Comparison of ENCODE assay signal across 1 cellular context in the genomic region with DNA sequence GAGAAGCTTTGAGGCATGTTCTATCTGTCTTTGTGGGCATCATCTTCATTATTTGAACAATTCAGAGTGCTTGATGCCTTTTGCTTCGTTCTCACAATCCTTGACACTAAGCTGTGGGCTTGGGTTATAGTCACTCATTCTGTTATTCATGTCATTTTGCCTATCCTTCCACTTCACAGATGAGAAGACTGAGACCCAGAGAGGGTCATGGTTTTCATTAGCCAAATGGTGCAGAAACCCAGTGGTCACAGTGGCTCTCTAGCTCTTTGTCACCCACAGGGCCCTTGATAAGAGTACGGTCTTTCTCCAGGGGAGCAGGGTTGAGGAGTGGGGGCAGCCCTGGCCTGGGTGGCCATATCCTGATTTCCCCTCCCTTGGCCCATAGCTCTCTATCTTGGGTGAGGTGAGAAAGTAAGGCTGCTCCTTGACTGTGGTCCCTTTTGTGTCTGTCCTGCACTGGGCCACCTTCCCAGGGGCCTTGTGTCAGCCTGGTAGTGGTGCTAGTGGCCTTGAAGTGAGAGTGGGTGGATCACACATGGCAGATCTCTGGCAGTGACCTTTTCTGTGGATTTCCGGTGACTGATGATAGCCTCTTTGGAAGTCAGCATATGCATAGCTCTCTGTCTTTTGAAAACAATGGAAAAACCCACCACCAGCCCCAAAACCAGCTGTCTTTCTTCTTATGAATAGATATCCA.
TF ChIP-seq lines count a peak whose summit lies in the region.

No MANE protein-coding gene starts in this region.

TF ChIP-seq in GM23338, 12 proteins besides CTCF, POLR2A, EP300 and RAD21 (continued from another document):
- TF ChIP-seq, protein P1, sequence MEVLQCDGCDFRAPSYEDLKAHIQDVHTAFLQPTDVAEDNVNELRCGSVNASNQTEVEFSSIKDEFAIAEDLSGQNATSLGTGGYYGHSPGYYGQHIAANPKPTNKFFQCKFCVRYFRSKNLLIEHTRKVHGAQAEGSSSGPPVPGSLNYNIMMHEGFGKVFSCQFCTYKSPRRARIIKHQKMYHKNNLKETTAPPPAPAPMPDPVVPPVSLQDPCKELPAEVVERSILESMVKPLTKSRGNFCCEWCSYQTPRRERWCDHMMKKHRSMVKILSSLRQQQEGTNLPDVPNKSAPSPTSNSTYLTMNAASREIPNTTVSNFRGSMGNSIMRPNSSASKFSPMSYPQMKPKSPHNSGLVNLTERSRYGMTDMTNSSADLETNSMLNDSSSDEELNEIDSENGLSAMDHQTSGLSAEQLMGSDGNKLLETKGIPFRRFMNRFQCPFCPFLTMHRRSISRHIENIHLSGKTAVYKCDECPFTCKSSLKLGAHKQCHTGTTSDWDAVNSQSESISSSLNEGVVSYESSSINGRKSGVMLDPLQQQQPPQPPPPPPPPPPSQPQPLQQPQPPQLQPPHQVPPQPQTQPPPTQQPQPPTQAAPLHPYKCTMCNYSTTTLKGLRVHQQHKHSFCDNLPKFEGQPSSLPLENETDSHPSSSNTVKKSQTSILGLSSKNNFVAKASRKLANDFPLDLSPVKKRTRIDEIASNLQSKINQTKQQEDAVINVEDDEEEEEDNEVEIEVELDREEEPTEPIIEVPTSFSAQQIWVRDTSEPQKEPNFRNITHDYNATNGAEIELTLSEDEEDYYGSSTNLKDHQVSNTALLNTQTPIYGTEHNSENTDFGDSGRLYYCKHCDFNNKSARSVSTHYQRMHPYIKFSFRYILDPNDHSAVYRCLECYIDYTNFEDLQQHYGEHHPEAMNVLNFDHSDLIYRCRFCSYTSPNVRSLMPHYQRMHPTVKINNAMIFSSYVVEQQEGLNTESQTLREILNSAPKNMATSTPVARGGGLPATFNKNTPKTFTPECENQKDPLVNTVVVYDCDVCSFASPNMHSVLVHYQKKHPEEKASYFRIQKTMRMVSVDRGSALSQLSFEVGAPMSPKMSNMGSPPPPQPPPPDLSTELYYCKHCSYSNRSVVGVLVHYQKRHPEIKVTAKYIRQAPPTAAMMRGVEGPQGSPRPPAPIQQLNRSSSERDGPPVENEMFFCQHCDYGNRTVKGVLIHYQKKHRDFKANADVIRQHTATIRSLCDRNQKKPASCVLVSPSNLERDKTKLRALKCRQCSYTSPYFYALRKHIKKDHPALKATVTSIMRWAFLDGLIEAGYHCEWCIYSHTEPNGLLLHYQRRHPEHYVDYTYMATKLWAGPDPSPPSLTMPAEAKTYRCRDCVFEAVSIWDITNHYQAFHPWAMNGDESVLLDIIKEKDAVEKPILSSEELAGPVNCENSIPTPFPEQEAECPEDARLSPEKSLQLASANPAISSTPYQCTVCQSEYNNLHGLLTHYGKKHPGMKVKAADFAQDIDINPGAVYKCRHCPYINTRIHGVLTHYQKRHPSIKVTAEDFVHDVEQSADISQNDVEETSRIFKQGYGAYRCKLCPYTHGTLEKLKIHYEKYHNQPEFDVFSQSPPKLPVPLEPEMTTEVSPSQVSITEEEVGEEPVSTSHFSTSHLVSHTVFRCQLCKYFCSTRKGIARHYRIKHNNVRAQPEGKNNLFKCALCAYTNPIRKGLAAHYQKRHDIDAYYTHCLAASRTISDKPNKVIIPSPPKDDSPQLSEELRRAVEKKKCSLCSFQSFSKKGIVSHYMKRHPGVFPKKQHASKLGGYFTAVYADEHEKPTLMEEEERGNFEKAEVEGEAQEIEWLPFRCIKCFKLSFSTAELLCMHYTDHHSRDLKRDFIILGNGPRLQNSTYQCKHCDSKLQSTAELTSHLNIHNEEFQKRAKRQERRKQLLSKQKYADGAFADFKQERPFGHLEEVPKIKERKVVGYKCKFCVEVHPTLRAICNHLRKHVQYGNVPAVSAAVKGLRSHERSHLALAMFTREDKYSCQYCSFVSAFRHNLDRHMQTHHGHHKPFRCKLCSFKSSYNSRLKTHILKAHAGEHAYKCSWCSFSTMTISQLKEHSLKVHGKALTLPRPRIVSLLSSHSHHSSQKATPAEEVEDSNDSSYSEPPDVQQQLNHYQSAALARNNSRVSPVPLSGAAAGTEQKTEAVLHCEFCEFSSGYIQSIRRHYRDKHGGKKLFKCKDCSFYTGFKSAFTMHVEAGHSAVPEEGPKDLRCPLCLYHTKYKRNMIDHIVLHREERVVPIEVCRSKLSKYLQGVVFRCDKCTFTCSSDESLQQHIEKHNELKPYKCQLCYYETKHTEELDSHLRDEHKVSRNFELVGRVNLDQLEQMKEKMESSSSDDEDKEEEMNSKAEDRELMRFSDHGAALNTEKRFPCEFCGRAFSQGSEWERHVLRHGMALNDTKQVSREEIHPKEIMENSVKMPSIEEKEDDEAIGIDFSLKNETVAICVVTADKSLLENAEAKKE (CRISPR knock-in tag; IDR thresholded peaks at IDR 0.05): no peak
- no peak for TF ChIP-seq EZH2 (IDR thresholded peaks at IDR 0.05; ENCODE audit: low read depth, unreplicated experiment)
- TF ChIP-seq ZNF114 (CRISPR knock-in tag; IDR thresholded peaks at IDR 0.05): no peak
- no peak for TF ChIP-seq POLR2AphosphoS5 (IDR thresholded peaks at IDR 0.05; ENCODE audit: low read depth)
- TF ChIP-seq EZH2phosphoT487 (IDR thresholded peaks at IDR 0.05; ENCODE audit: unreplicated experiment): no peak
- TF ChIP-seq STAT1 (IDR thresholded peaks at IDR 0.05; ENCODE audit: unreplicated experiment): no peak
- TF ChIP-seq ZNF331 (CRISPR knock-in tag; IDR thresholded peaks at IDR 0.05; ENCODE audit: low read depth): no peak
- TF ChIP-seq CREB1 (CRISPR knock-in tag; IDR thresholded peaks at IDR 0.05; ENCODE audit: low read depth): no peak
